ENCODE assay signal across 21 cellular contexts in genomic region chr7:87941138-87941537, GRCh38.
"Had no signal": no experiment of that assay in that cellular context is flagged by ENCODE, and none has a peak within 500 bp of the region (broad histone marks: within the 10 kb centered on the region; RNA-seq: fewer than 3 reads in every experiment).

No MANE protein-coding gene starts in this region.

- H3K4me3 Mint-ChIP-seq: dendritic cell treated with granulocyte-macrophage colony-stimulating factor and Interleukin-4, amounts not matched to agents 40 ng/mL and 50 ng/mL, for 4 days; immature natural killer cell; mesothelial cell of epicardium had no signal

- H3K9me3 ChIP-seq: colonic mucosa, esophagus muscularis mucosa, gastroesophageal sphincter, heart left ventricle, left lung, lower lobe of right lung had no signal

- H3K4me1 Mint-ChIP-seq: immature natural killer cell, mesothelial cell of epicardium had no signal

- DNase-seq: colonic mucosa; cortex of kidney; effector memory CD4-positive, alpha-beta T cell; foreskin keratinocyte; heart left ventricle; hypothalamus; immature natural killer cell; islet precursor cell; kidney; kidney glomerular epithelial cell; left lung; left ventricle myocardium superior; lower lobe of right lung; mesenchymal stem cell had no signal

- H3K36me3 Mint-ChIP-seq: mesothelial cell of epicardium had no signal

- H3K27me3 Mint-ChIP-seq: dendritic cell treated with granulocyte-macrophage colony-stimulating factor and Interleukin-4, amounts not matched to agents 40 ng/mL and 50 ng/mL, for 4 days had no signal

- H3K27ac Mint-ChIP-seq: dendritic cell treated with granulocyte-macrophage colony-stimulating factor and Interleukin-4, amounts not matched to agents 40 ng/mL and 50 ng/mL, for 4 days; immature natural killer cell; mesothelial cell of epicardium had no signal

- H3K9me3 Mint-ChIP-seq: dendritic cell treated with granulocyte-macrophage colony-stimulating factor and Interleukin-4, amounts not matched to agents 40 ng/mL and 50 ng/mL, for 4 days; mesothelial cell of epicardium had no signal

- H3K36me3 ChIP-seq: colonic mucosa, esophagus muscularis mucosa, gastroesophageal sphincter, left lung, lower lobe of right lung had no signal

- ATAC-seq: foreskin keratinocyte, gastroesophageal sphincter, heart left ventricle, left lung, left ventricle myocardium superior, lower lobe of right lung had no signal

- FAIRE-seq: endothelial cell of umbilical vein, frontal cortex, kidney had no signal

- H3K27ac ChIP-seq: colonic mucosa, esophagus muscularis mucosa, foreskin keratinocyte, gastroesophageal sphincter, heart left ventricle, hepatocyte, left lung, lower lobe of right lung had no signal

- H3K4me3 ChIP-seq: colonic mucosa, esophagus muscularis mucosa, gastroesophageal sphincter, heart left ventricle, hepatocyte, left lung, lower lobe of right lung had no signal

- H3K4me1 ChIP-seq: colonic mucosa, esophagus muscularis mucosa, foreskin keratinocyte, gastroesophageal sphincter, heart left ventricle, left lung, lower lobe of right lung had no signal
